ENCODE assay signal across 15 cellular contexts in the genomic region with DNA sequence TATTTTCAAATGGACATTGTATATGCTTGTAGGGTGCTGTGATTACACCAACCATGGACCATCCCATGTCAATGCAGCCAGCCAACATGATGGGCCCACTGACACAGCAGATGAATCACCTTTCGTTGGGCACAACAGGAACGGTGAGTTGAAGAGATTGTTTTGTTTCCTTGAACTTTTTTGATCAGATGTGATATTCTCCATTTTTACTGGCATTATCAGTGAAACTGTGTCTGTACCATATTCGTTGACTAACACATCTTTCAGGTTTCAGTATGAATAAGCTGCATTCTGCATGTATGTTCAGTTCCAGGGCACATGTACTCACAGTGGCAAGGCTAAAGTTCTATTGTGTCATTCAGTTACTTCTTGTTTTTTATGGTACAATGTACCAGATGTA.
DNase-seq lines count a peak whose midpoint lies in the region; ATAC-seq and TF ChIP-seq lines count a peak whose summit lies in the region.
"Had no signal": no experiment of that assay in that cellular context is flagged by ENCODE, and none has a peak within 500 bp of the region (broad histone marks: within the 10 kb centered on the region; RNA-seq: fewer than 3 reads in every experiment).

No MANE protein-coding gene starts in this region.

- peak; percentile 4 for DNase-seq in GM10266 (ENCODE audit: extremely low spot score)
- no peak for DNase-seq in NCI-H1105 (lab: John Stamatoyannopoulos, UW)
- no peak for DNase-seq in Caco-2
- no peak for DNase-seq in HAP-1 (ENCODE audit: low spot score in 2 of 2)
- DNase-seq: NCI-H1417 treated with DMSO at 0.1 percent for 48 hours, spleen had no signal

- H3K4me3 Mint-ChIP-seq in Caco-2 (ENCODE audit: unreplicated experiment), result no peak overlapping the region
- H3K4me3 Mint-ChIP-seq: B cell; neural crest cell; stimulated activated naive CD8-positive, alpha-beta T cell treated with anti-CD3 and anti-CD28 coated beads, Interleukin-15, Interleukin-2, amounts not matched to agents 100 ng/mL and 50 ng/mL, for 24 hours; T-helper 1 cell treated with Interleukin-12 subunit alpha and Interleukin-12 subunit beta and Interleukin-4 antibody, amounts not matched to agents 30 μg/mL and 1 μg/mL, for 36 hours had no signal

- TF ChIP-seq CTCF in GM10266 (IDR thresholded peaks at IDR 0.05; ENCODE audit: control insufficient read depth, insufficient read depth, low read depth, missing control alignments) (no peak), Caco-2 (IDR thresholded peaks at IDR 0.05; ENCODE audit: insufficient read depth in 1 of 2, low read depth in 1 of 2, low read length in 1 of 2, severe bottlenecking in 1 of 2, unreplicated experiment in 1 of 2) (no peak)

- POLR2A ChIA-PET in Caco-2 (lab: Charles Lee), result no interaction called here

- no peaks in the 10 kb centered on the region for H3K36me3 ChIP-seq in Caco-2 (ENCODE audit: control insufficient read depth, insufficient read depth, low read length)
- no peaks in the 10 kb centered on the region for H3K36me3 ChIP-seq in HAP-1 (replicated peaks)
- H3K36me3 ChIP-seq: cardiac muscle cell, spleen had no signal

- peaks cover 14% of the 10 kb centered on the region for H3K4me1 Mint-ChIP-seq in Caco-2 (ENCODE audit: low read depth, unreplicated experiment)
- H3K4me1 Mint-ChIP-seq: B cell had no signal

- H3K4me3 ChIP-seq in Caco-2 (ENCODE audit: low read depth, low read length), result no peak overlapping the region
- no peak overlapping the region for H3K4me3 ChIP-seq in HAP-1
- H3K4me3 ChIP-seq: cardiac muscle cell, spleen had no signal

- H3K27me3 Mint-ChIP-seq in Caco-2 (ENCODE audit: insufficient read depth, unreplicated experiment), result no peaks in the 10 kb centered on the region

- H3K9me3 ChIP-seq in Caco-2, result no peaks in the 10 kb centered on the region
- no peaks in the 10 kb centered on the region for H3K9me3 ChIP-seq in HAP-1
- H3K9me3 ChIP-seq: spleen had no signal

- ATAC-seq in GM18873 (IDR thresholded peaks at IDR 0.05; ENCODE audit: low FRiP score, unreplicated experiment) (peak; percentile 56), HG02588 (IDR thresholded peaks at IDR 0.05; ENCODE audit: unreplicated experiment) (peak; percentile 80), HG03460 (IDR thresholded peaks at IDR 0.05; ENCODE audit: unreplicated experiment) (peak; percentile 86), HG02840 (IDR thresholded peaks at IDR 0.05; ENCODE audit: low FRiP score, unreplicated experiment) (no peak)

- no peak overlapping the region for H3K27ac Mint-ChIP-seq in Caco-2 (ENCODE audit: unreplicated experiment)
- H3K27ac Mint-ChIP-seq: B cell; stimulated activated naive CD8-positive, alpha-beta T cell treated with anti-CD3 and anti-CD28 coated beads, Interleukin-15, Interleukin-2, amounts not matched to agents 100 ng/mL and 50 ng/mL, for 24 hours; T-helper 1 cell treated with Interleukin-12 subunit alpha and Interleukin-12 subunit beta and Interleukin-4 antibody, amounts not matched to agents 30 μg/mL and 1 μg/mL, for 36 hours had no signal

- H3K36me3 Mint-ChIP-seq in Caco-2 (ENCODE audit: insufficient read depth, unreplicated experiment), result peaks cover 8% of the 10 kb centered on the region

- BruUV-seq in Caco-2 (replicated peaks; lab: Mats Ljungman, UMichigan), result no TSS peak

- in situ Hi-C loops in HAP-1 (cut with MboI; ENCODE audit: low sequenced_read_pairs), result no loop called here

- CTCF ChIA-PET in Caco-2 (lab: Charles Lee), result no interaction called here

- intact Hi-C loops in Caco-2 (cut with micrococcal nuclease; ENCODE audit: unreplicated experiment), result no loop called here

- no peaks in the 10 kb centered on the region for H3K9me3 Mint-ChIP-seq in Caco-2 (ENCODE audit: unreplicated experiment)
- H3K9me3 Mint-ChIP-seq: stimulated activated naive CD8-positive, alpha-beta T cell treated with anti-CD3 and anti-CD28 coated beads, Interleukin-15, Interleukin-2, amounts not matched to agents 100 ng/mL and 50 ng/mL, for 24 hours; T-helper 1 cell treated with Interleukin-12 subunit alpha and Interleukin-12 subunit beta and Interleukin-4 antibody, amounts not matched to agents 30 μg/mL and 1 μg/mL, for 36 hours had no signal

- H3K27me3 ChIP-seq in Caco-2 (replicated peaks; ENCODE audit: control insufficient read depth, insufficient read depth, low read length) (no peaks in the 10 kb centered on the region), HAP-1 (ENCODE audit: low read depth) (no peaks in the 10 kb centered on the region)
- H3K27me3 ChIP-seq: cardiac muscle cell, spleen had no signal

- peaks cover 1% of the 10 kb centered on the region; the same call in 1 of the 2 replicates for H3K4me1 ChIP-seq in Caco-2
- H3K4me1 ChIP-seq in HAP-1, result peaks cover 31% of the 10 kb centered on the region
- H3K4me1 ChIP-seq: spleen had no signal
